In the genomic region with DNA sequence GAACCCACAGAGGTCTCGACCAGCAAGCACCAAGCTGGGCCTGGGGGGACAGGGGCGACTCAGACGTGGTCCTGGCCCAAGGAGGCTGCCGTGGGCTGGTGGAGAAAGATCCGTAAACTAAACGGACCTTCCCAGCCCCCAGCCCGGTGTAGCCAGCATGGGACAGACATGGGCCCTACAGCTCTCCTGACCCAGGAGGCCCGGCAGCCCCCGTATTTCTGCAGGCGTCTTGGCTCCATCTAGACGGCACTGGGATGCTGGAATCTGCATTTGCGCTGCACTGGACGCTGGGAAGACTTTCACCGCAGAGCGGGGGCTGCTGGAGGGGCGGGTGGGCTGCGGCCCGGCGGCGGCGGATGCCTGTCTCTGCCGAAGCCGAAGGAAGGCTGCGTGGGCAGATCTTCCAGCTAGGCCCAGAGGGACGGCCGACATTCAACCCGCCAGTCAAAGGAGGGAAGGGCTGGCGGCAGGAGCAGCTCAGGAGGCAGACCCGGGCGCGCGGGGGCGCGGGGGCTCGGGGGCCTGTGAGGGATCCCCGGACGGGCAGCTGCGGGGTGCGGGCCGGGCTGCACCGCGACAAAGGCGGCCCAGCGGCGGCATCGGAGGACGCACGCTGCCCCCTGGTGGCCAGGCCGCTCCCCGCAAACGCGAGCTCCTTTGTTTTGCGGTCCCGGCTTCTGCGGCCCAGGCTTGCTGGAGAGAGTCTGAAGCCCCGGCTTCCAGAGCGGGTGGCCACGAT, we compare ENCODE assay signal across 8 cellular contexts.
DNase-seq lines count a peak whose midpoint lies in the region; ATAC-seq, FAIRE-seq and TF ChIP-seq lines count a peak whose summit lies in the region.

No MANE protein-coding gene starts in this region.

- H3K4me3 Mint-ChIP-seq in activated naive CD4-positive, alpha-beta T cell treated with anti-CD3 and anti-CD28 coated beads for 36 hours, result no peak overlapping the region

- no peak overlapping the region for H3K4ac ChIP-seq in trophoblast cell (ENCODE audit: low read depth, low read length)

- H2AK5ac ChIP-seq in trophoblast cell (ENCODE audit: low read length), result no peak overlapping the region

- H3K4me1 ChIP-seq in A549 (no peaks in the 10 kb centered on the region), cardiac muscle cell (ENCODE audit: low read depth) (no peaks in the 10 kb centered on the region), trophoblast cell (ENCODE audit: control insufficient read depth in 1 of 2, insufficient read depth in 2 of 2, low read length in 2 of 2) (peaks cover 0 to 6% of the 10 kb centered on the region in 2 experiments)

- H3K27ac Mint-ChIP-seq in activated naive CD4-positive, alpha-beta T cell treated with anti-CD3 and anti-CD28 coated beads for 36 hours, result no peak overlapping the region

- H2BK12ac ChIP-seq in trophoblast cell (ENCODE audit: low read length), result no peak overlapping the region

- peak; percentile 63 to 94 for ATAC-seq in A549
- peak; percentile 79 for ATAC-seq in GM18511 (IDR thresholded peaks at IDR 0.05; ENCODE audit: unreplicated experiment)

- no peaks in the 10 kb centered on the region for H3K79me1 ChIP-seq in trophoblast cell (ENCODE audit: low read length)

- H3K27ac ChIP-seq in A549 (peak overlapping the region; percentile 29 to 75; a peak in 4 of 6 replicates), cardiac muscle cell (no peak overlapping the region), trophoblast cell (ENCODE audit: low read depth, low read length) (no peak overlapping the region)

- H4K8ac ChIP-seq in trophoblast cell (ENCODE audit: low read depth, low read length), result peak overlapping the region; percentile 34

- DNase-seq in A549 (ENCODE audit: low read depth in 1 of 2, low spot score in 1 of 2), result peak; percentile 54 to 61
- DNase-seq in HT1080 (ENCODE audit: low read depth), result peak; percentile 42
- peak; percentile 43 for DNase-seq in SK-MEL-5 (ENCODE audit: low read depth, low spot score)
- DNase-seq in activated naive CD4-positive, alpha-beta T cell treated with anti-CD3 and anti-CD28 coated beads for 36 hours, result peak; percentile 71
- DNase-seq in cardiac muscle cell (ENCODE audit: low read depth in 1 of 2, low spot score in 1 of 2), result peak; percentile 74 to 83
- peak; percentile 41 to 73 for DNase-seq in trophoblast cell
- peak; percentile 62 for DNase-seq in ureter (ENCODE audit: low spot score)

- peaks cover 6% of the 10 kb centered on the region for H3K4me1 Mint-ChIP-seq in activated naive CD4-positive, alpha-beta T cell treated with anti-CD3 and anti-CD28 coated beads for 36 hours (ENCODE audit: low read depth)

- no peak overlapping the region for H3K18ac ChIP-seq in trophoblast cell (ENCODE audit: low read length)

- peak overlapping the region; percentile 80 for H3K4me2 ChIP-seq in A549
- H3K4me2 ChIP-seq in trophoblast cell (ENCODE audit: low read length), result peak overlapping the region; percentile 72

- H3K14ac ChIP-seq in trophoblast cell (ENCODE audit: low read length), result no peak overlapping the region

- H3K36me3 ChIP-seq in cardiac muscle cell (no peaks in the 10 kb centered on the region), trophoblast cell (ENCODE audit: control insufficient read depth in 1 of 2, insufficient read depth in 2 of 2, low read length in 2 of 2) (no peaks in the 10 kb centered on the region)

- H3K9ac ChIP-seq in trophoblast cell (ENCODE audit: low read length), result no peak overlapping the region

- CTCF ChIA-PET in A549 (lab: Yijun Ruan, JAX), result interaction anchor here (0.6 to 18.6 kb wide), 70 partner anchors 10 to 1756 kb away, joined by 3 to 422 read pairs (median 4); a partner anchor contains a TSS
- CTCF ChIA-PET in activated naive CD4-positive, alpha-beta T cell treated with anti-CD3 and anti-CD28 coated beads for 36 hours (lab: Charles Lee), result interaction anchor here (1.0 to 1.3 kb wide), 8 partner anchors 10 to 696 kb away, joined by 3 to 8 read pairs (median 4); a partner anchor contains a TSS

- no peaks in the 10 kb centered on the region for H3K9me3 Mint-ChIP-seq in activated naive CD4-positive, alpha-beta T cell treated with anti-CD3 and anti-CD28 coated beads for 36 hours

- no peaks in the 10 kb centered on the region for H3K79me2 ChIP-seq in trophoblast cell (ENCODE audit: control insufficient read depth, insufficient read depth, low read length, poor library complexity)

- WGBS in A549 (ENCODE audit: missing lambda C conversion rate), result 54% methylated on average over 5 of the region's 58 CpGs
- WGBS in trophoblast cell (ENCODE audit: extremely low coverage, insufficient coverage, insufficient read length), result no CpG with 5 or more reads among the region's 58 CpGs

- H3K36me3 Mint-ChIP-seq in activated naive CD4-positive, alpha-beta T cell treated with anti-CD3 and anti-CD28 coated beads for 36 hours (ENCODE audit: low read depth), result no peaks in the 10 kb centered on the region

- H3K27me3 Mint-ChIP-seq in activated naive CD4-positive, alpha-beta T cell treated with anti-CD3 and anti-CD28 coated beads for 36 hours (ENCODE audit: low read depth), result peaks cover 39% of the 10 kb centered on the region

- H3K4me3 ChIP-seq in A549, result peak overlapping the region; percentile 31; the same call in 2 of the 3 replicates
- peak overlapping the region; percentile 48 for H3K4me3 ChIP-seq in cardiac muscle cell
- H3K4me3 ChIP-seq in trophoblast cell (ENCODE audit: low read depth, low read length), result peak overlapping the region; percentile 54

- H2AFZ ChIP-seq in trophoblast cell (ENCODE audit: insufficient read depth, low read length, poor library complexity), result peak overlapping the region; percentile 23

- H3K9me3 ChIP-seq in A549 (no peaks in the 10 kb centered on the region), cardiac muscle cell (ENCODE audit: low read depth) (no peaks in the 10 kb centered on the region), trophoblast cell (ENCODE audit: insufficient read depth, low read depth, low read length) (peaks cover 2% of the 10 kb centered on the region)

- TF ChIP-seq CTCF in A549 (IDR thresholded peaks at IDR 0.05) (peak; percentile 90), cardiac muscle cell (IDR thresholded peaks at IDR 0.05; ENCODE audit: low read depth, low read length) (peak; percentile 69)

- no peak for TF ChIP-seq POLR2A in A549 (IDR thresholded peaks at IDR 0.05; ENCODE audit: low read length)

- no peak overlapping the region for H4K12ac ChIP-seq in trophoblast cell (ENCODE audit: low read depth, low read length)

- H2BK5ac ChIP-seq in trophoblast cell (ENCODE audit: low read depth, low read length, poor library complexity), result no peak overlapping the region

- H2BK120ac ChIP-seq in trophoblast cell (ENCODE audit: insufficient read depth, low read length, poor library complexity), result no peak overlapping the region

- H4K91ac ChIP-seq in trophoblast cell (ENCODE audit: low read depth, low read length), result peak overlapping the region; percentile 32

- in situ Hi-C loops in SK-MEL-5 (cut with HindIII; ENCODE audit: low pct_unique_long_range_greater_than_20kb, low sequenced_read_pairs), result no loop called here

- POLR2A ChIA-PET in A549 (lab: Yijun Ruan, JAX), result interaction anchor here (0.6 to 1.6 kb wide), 2 partner anchors 70 to 266 kb away, joined by 3 to 14 read pairs; a partner anchor contains a TSS

- H3K27me3 ChIP-seq in cardiac muscle cell (no peaks in the 10 kb centered on the region), trophoblast cell (ENCODE audit: insufficient read depth, low read length) (no peaks in the 10 kb centered on the region)

- intact Hi-C loops in activated naive CD4-positive, alpha-beta T cell treated with anti-CD3 and anti-CD28 coated beads for 36 hours (cut with micrococcal nuclease), result loop anchor here (1.0 to 5.0 kb wide), 4 partner anchors 267 to 692 kb away; a partner anchor contains a TSS

- FAIRE-seq in A549 (lab: Jason Lieb, UNC), result no peak

- TF ChIP-seq EP300 in A549 (IDR thresholded peaks at IDR 0.05), result no peak

- no peak overlapping the region for H3K23ac ChIP-seq in trophoblast cell (ENCODE audit: low read length)

- TF ChIP-seq RAD21 in A549 (conservative IDR thresholded peaks at IDR 0.05 in 1 of 2, IDR thresholded peaks at IDR 0.05 in 1 of 2), result peak; percentile 73 to 93

TF ChIP-seq in A549, 52 proteins besides CTCF, POLR2A, EP300 and RAD21 (continues in another document):
- TF ChIP-seq, protein P1, sequence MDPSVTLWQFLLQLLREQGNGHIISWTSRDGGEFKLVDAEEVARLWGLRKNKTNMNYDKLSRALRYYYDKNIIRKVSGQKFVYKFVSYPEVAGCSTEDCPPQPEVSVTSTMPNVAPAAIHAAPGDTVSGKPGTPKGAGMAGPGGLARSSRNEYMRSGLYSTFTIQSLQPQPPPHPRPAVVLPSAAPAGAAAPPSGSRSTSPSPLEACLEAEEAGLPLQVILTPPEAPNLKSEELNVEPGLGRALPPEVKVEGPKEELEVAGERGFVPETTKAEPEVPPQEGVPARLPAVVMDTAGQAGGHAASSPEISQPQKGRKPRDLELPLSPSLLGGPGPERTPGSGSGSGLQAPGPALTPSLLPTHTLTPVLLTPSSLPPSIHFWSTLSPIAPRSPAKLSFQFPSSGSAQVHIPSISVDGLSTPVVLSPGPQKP (IDR thresholded peaks at IDR 0.05; ENCODE audit: low read depth, low read length), result no peak
- TF ChIP-seq KDM5A (IDR thresholded peaks at IDR 0.05) (no peak), ZSCAN20 (CRISPR knock-in tag; IDR thresholded peaks at IDR 0.05) (no peak), SMC3 (IDR thresholded peaks at IDR 0.05) (peak; percentile 98), FOSL2 (IDR thresholded peaks at IDR 0.05) (no peak), FOSL2 (CRISPR knock-in tag; IDR thresholded peaks at IDR 0.05) (no peak), RARB (CRISPR knock-in tag; IDR thresholded peaks at IDR 0.05) (no peak)
- TF ChIP-seq, protein P2, sequence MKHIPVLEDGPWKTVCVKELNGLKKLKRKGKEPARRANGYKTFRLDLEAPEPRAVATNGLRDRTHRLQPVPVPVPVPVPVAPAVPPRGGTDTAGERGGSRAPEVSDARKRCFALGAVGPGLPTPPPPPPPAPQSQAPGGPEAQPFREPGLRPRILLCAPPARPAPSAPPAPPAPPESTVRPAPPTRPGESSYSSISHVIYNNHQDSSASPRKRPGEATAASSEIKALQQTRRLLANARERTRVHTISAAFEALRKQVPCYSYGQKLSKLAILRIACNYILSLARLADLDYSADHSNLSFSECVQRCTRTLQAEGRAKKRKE (CRISPR knock-in tag; IDR thresholded peaks at IDR 0.05; ENCODE audit: low read depth), result no peak

Comparison
In these comparisons a context has a peak if more than half of its experiments do, and no peak if none do; other contexts are left out.
1. H3K27ac ChIP-seq: peak in A549 (2 of 2); none in cardiac muscle cell (single experiment) and trophoblast cell (single experiment).
2. Peak in every context shown above with its lines, with median percentiles within 50 percentile points of each other: DNase-seq and H3K4me3 ChIP-seq.